In the genomic region with DNA sequence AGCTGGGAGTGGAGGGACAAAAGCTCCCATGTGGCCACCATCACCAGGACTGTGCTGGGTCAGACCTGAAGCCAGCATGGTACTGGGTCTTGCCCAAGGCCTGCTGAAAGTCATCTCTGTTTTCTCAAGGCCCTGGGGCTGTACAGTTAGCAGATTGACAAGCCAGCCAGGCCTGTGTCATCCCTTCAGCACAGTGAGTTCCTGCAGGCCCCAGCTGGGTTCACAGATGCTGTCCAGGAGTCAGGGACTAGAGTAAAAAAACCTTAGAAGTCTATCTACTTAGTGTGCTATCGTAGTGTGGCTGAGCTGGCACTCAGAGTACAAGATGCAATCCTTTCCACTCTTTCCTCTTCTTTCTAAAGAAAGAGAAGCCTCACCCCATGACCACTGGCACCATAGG, we compare ENCODE assay signal across 22 cellular contexts.
"Had no signal": no experiment of that assay in that cellular context is flagged by ENCODE, and none has a peak within 500 bp of the region (broad histone marks: within the 10 kb centered on the region; RNA-seq: fewer than 3 reads in every experiment).

No MANE protein-coding gene starts in this region.

- H3K27me3 Mint-ChIP-seq: T-helper 17 cell had no signal

- H3K36me3 ChIP-seq: brain microvascular endothelial cell, cardiac muscle cell, MG63 had no signal

- H3K36me3 Mint-ChIP-seq: activated naive CD4-positive, alpha-beta T cell treated with anti-CD3 and anti-CD28 coated beads, Interleukin-2, amount 50 U/mL, for 72 hours had no signal

- DNase-seq: activated CD4-positive, alpha-beta T cell treated with anti-CD3 and anti-CD28 coated beads for 48 hours; activated CD4-positive, alpha-beta T cell treated with anti-CD3 and anti-CD28 coated beads, Interleukin-2, amount 50 U/mL, for 4 hours; activated CD4-positive, CD25-positive, alpha-beta regulatory T cell treated with anti-CD3 and anti-CD28 coated beads, Interleukin-2, amount 50 U/mL, for 72 hours; activated CD8-positive, alpha-beta memory T cell treated with anti-CD3 and anti-CD28 coated beads, Interleukin-2, amount 50 U/mL, for 48 hours; activated CD8-positive, alpha-beta T cell treated with anti-CD3 and anti-CD28 coated beads, Interleukin-2, amount 10 ng/mL, durations not matched to agents 7 days and 5 days; activated naive CD4-positive, alpha-beta T cell treated with Interleukin-2 at 50 U/mL for 16 hours; activated T-cell treated with anti-CD3 and anti-CD28 coated beads, Interleukin-2, amount 50 U/mL, for 1 hour; brain microvascular endothelial cell; MG63; MV-4-11; NCI-H1105 treated with DMSO at 0.1 percent for 48 hours; NCI-H146; NCI-H2029; NCI-H2107; NCI-H510A treated with DMSO at 0.1 percent for 48 hours; SHP77 treated with DMSO at 0.1 percent for 48 hours; T-helper 17 cell; T-helper 9 cell had no signal

- H3K4me1 Mint-ChIP-seq: T-helper 17 cell had no signal

- H3K9me3 ChIP-seq: MG63 had no signal

- ATAC-seq: activated CD8-positive, alpha-beta T cell treated with anti-CD3 and anti-CD28 coated beads, Interleukin-2, amount 10 ng/mL, durations not matched to agents 7 days and 5 days; activated naive CD4-positive, alpha-beta T cell treated with anti-CD3 and anti-CD28 coated beads, Interleukin-2, amount 50 U/mL, for 72 hours; T-helper 17 cell; WTC11 had no signal

- H3K27ac ChIP-seq: brain microvascular endothelial cell, cardiac muscle cell, KMS-11 had no signal

- H3K27ac Mint-ChIP-seq: activated CD8-positive, alpha-beta T cell treated with anti-CD3 and anti-CD28 coated beads, Interleukin-2, amount 10 ng/mL, durations not matched to agents 7 days and 5 days; activated naive CD4-positive, alpha-beta T cell treated with anti-CD3 and anti-CD28 coated beads, Interleukin-2, amount 50 U/mL, for 72 hours; T-helper 17 cell; WTC11 had no signal

- H3K27me3 ChIP-seq: brain microvascular endothelial cell, cardiac muscle cell, MG63 had no signal

- H3K4me3 Mint-ChIP-seq: activated CD8-positive, alpha-beta T cell treated with anti-CD3 and anti-CD28 coated beads, Interleukin-2, amount 10 ng/mL, durations not matched to agents 7 days and 5 days; T-helper 17 cell; WTC11 had no signal

- H3K4me3 ChIP-seq: cardiac muscle cell, MG63 had no signal
